Comparison of ENCODE assay signal across 2 cellular contexts in genomic region chr5:3606121-3606831, GRCh38.
TF ChIP-seq lines count a peak whose summit lies in the region.

No MANE protein-coding gene starts in this region.

TF ChIP-seq in HepG2, 621 proteins besides CTCF, POLR2A, EP300 and RAD21:
- no peak for TF ChIP-seq ATF1 (CRISPR knock-in tag; IDR thresholded peaks at IDR 0.05)
- TF ChIP-seq ZNF768 (CRISPR knock-in tag; IDR thresholded peaks at IDR 0.05) = peak; percentile 32; the same call in 1 of the 2 replicates
- no peak for TF ChIP-seq ZNF672 (CRISPR knock-in tag; IDR thresholded peaks at IDR 0.05)

TF ChIP-seq in H1, 55 proteins besides CTCF, POLR2A, EP300 and RAD21:
- TF ChIP-seq ASH2L (IDR thresholded peaks at IDR 0.05; ENCODE audit: low read length) (peak; percentile 72), CHD1 (IDR thresholded peaks at IDR 0.05; ENCODE audit: low read depth, low read length) (no peak), CHD2 (IDR thresholded peaks at IDR 0.05; ENCODE audit: low read length) (no peak), CHD7 (IDR thresholded peaks at IDR 0.05; ENCODE audit: insufficient replicate concordance, low read length) (no peak), SIN3A (conservative IDR thresholded peaks at IDR 0.05 in 1 of 2, IDR thresholded peaks at IDR 0.05 in 1 of 2; ENCODE audit: low read depth in 1 of 2, low read length in 2 of 2) (no peak), MAX (IDR thresholded peaks at IDR 0.05) (peak; percentile 55), SUZ12 (IDR thresholded peaks at IDR 0.05; ENCODE audit: low read length) (no peak; the same call in 1 of the 2 replicates), CEBPB (IDR thresholded peaks at IDR 0.05; ENCODE audit: low read depth, low read length) (no peak), E2F6 (IDR thresholded peaks at IDR 0.05) (peak; percentile 46; the same call in 1 of the 2 replicates), TEAD4 (IDR thresholded peaks at IDR 0.05; ENCODE audit: low read depth, low read length) (no peak), KDM4A (IDR thresholded peaks at IDR 0.05; ENCODE audit: low read depth, low read length, severe bottlenecking) (peak; percentile 80), ATF2 (IDR thresholded peaks at IDR 0.05; ENCODE audit: low read length) (no peak), BCL11A (IDR thresholded peaks at IDR 0.05; ENCODE audit: low read depth in 2 of 2, low read length in 2 of 2) (no peak), FOSL1 (IDR thresholded peaks at IDR 0.05; ENCODE audit: insufficient read depth, low read depth, low read length) (no peak), NANOG (IDR thresholded peaks at IDR 0.05; ENCODE audit: insufficient read depth, low read depth, low read length, poor library complexity, severe bottlenecking) (no peak), JUN (IDR thresholded peaks at IDR 0.05; ENCODE audit: low read depth, low read length) (no peak), RBBP5 (IDR thresholded peaks at IDR 0.05; ENCODE audit: borderline replicate concordance, low read depth, low read length) (0 out of 2 replicates have a peak, but pooled peaks have one; percentile 28), GABPA (IDR thresholded peaks at IDR 0.05; ENCODE audit: borderline replicate concordance, insufficient read depth, low read length) (no peak), RNF2 (IDR thresholded peaks at IDR 0.05; ENCODE audit: borderline replicate concordance, low read depth, low read length, missing control alignments, poor library complexity, severe bottlenecking) (no peak), JUND (IDR thresholded peaks at IDR 0.05; ENCODE audit: low read length) (no peak), KDM1A (IDR thresholded peaks at IDR 0.05; ENCODE audit: borderline replicate concordance, low read length) (peak; percentile 85; the same call in 1 of the 2 replicates), RXRA (IDR thresholded peaks at IDR 0.05; ENCODE audit: insufficient read depth, low read depth, low read length) (no peak), EZH2 (IDR thresholded peaks at IDR 0.05; ENCODE audit: low read depth, low read length, severe bottlenecking) (peak; percentile 28), USF2 (IDR thresholded peaks at IDR 0.05; ENCODE audit: low read length) (no peak)
